Comparison of ENCODE assay signal across 9 cellular contexts in the genomic region with DNA sequence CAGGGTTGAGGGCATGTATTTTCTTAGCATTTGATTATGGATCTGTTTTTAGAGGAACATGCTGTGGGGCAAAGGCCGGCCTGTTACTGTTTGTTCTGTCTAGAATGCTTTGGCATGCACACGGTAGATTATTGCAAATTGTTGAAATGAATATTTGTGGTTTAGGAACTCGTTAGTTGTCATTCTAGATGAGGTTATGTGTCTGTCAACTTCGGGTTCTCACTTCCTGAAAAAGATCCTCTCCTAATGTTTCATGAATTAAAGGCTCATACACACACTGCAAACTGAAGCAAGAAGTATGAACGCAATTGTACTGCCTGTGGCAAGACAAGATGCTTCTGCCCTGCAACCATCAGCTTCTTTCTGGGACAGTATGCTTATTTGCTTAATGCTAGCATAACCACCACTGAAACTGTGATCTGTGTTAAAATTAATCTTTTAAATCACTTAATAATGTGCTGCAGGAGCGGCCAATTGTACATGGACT.
DNase-seq lines count a peak whose midpoint lies in the region; ATAC-seq and TF ChIP-seq lines count a peak whose summit lies in the region.
"Had no signal": no experiment of that assay in that cellular context is flagged by ENCODE, and none has a peak within 500 bp of the region (broad histone marks: within the 10 kb centered on the region; RNA-seq: fewer than 3 reads in every experiment).

No MANE protein-coding gene starts in this region.

- H3K9me3 ChIP-seq in BLaER1 treated with 17β-estradiol and CSF1 and Interleukin-3, amounts not matched to agents 10 nM and 100 nM (replicated peaks in 1 of 11) = peaks cover 2 to 27% (median 12%) of the 10 kb centered on the region in 11 experiments; a peak in 17 of 22 replicates
- no peaks in the 10 kb centered on the region for H3K9me3 ChIP-seq in stomach
- H3K9me3 ChIP-seq: body of pancreas had no signal

- ATAC-seq in GM21390 (IDR thresholded peaks at IDR 0.05; ENCODE audit: unreplicated experiment) = peak; percentile 69
- peak; percentile 66 for ATAC-seq in HG03571 (IDR thresholded peaks at IDR 0.05; ENCODE audit: unreplicated experiment)
- ATAC-seq: body of pancreas had no signal

- no peak overlapping the region for H3K4me3 Mint-ChIP-seq in chondrocyte (ENCODE audit: unreplicated experiment)

- no peaks in the 10 kb centered on the region for H3K27me3 Mint-ChIP-seq in chondrocyte (ENCODE audit: low read depth)

- H3K4me3 ChIP-seq in BLaER1 treated with 17β-estradiol and CSF1 and Interleukin-3, amounts not matched to agents 10 nM and 100 nM = peak overlapping the region in 9 of 10 experiments; percentile 1 to 51 (median 36); a peak in 12 of 20 replicates
- H3K4me3 ChIP-seq in stomach = no peak overlapping the region
- H3K4me3 ChIP-seq: body of pancreas had no signal

- H4K20me1 ChIP-seq in BLaER1 treated with 17β-estradiol and CSF1 and Interleukin-3, amounts not matched to agents 10 nM and 100 nM = 0 out of 22 replicates have a peak, but pooled peaks cover 0 to 4% (median 0%) of the 10 kb centered on the region in 11 experiments

- DNase-seq in chondrocyte (ENCODE audit: low spot score) (no peak), NCI-H2029 treated with DMSO at 0.1 percent for 48 hours (lab: John Stamatoyannopoulos, UW) (no peak), stomach (no peak), NCI-H524 treated with DMSO at 0.1 percent for 48 hours (lab: John Stamatoyannopoulos, UW) (no peak)
- no peak for DNase-seq in effector CD4-positive, alpha-beta T cell

- H3K36me3 Mint-ChIP-seq in chondrocyte (ENCODE audit: low read depth) = no peaks in the 10 kb centered on the region

- peaks cover 33 to 68% (median 55%) of the 10 kb centered on the region in 10 experiments for H3K4me1 ChIP-seq in BLaER1 treated with 17β-estradiol and CSF1 and Interleukin-3, amounts not matched to agents 10 nM and 100 nM
- H3K4me1 ChIP-seq in stomach = peaks cover 0 to 10% (median 3%) of the 10 kb centered on the region in 4 donors
- H3K4me1 ChIP-seq: body of pancreas had no signal

- TF ChIP-seq CTCF in chondrocyte (IDR thresholded peaks at IDR 0.05) (no peak), stomach (IDR thresholded peaks at IDR 0.05) (no peak)

- peak overlapping the region; percentile 62 for H3K27ac Mint-ChIP-seq in chondrocyte (ENCODE audit: unreplicated experiment)

- no peaks in the 10 kb centered on the region for H3K9me3 Mint-ChIP-seq in chondrocyte (ENCODE audit: low read depth)

- no peaks in the 10 kb centered on the region for H3K36me3 ChIP-seq in BLaER1 treated with 17β-estradiol and CSF1 and Interleukin-3, amounts not matched to agents 10 nM and 100 nM
- no peaks in the 10 kb centered on the region for H3K36me3 ChIP-seq in stomach

- peaks cover 30% of the 10 kb centered on the region for H3K4me1 Mint-ChIP-seq in chondrocyte (ENCODE audit: low read depth)

- WGBS in stomach, 5 donors = 35 to 52% (median 40%) methylated on average over 6 of the region's 6 CpGs

- no peak for TF ChIP-seq POLR2A in stomach (IDR thresholded peaks at IDR 0.05)

- H3K4me2 ChIP-seq in BLaER1 treated with 17β-estradiol and CSF1 and Interleukin-3, amounts not matched to agents 10 nM and 100 nM = peak overlapping the region; percentile 78 to 90 (median 84)

- H3K27me3 ChIP-seq in BLaER1 treated with 17β-estradiol and CSF1 and Interleukin-3, amounts not matched to agents 10 nM and 100 nM = 0 out of 22 replicates have a peak, but pooled peaks cover 0 to 3% (median 0%) of the 10 kb centered on the region in 11 experiments
- H3K27me3 ChIP-seq in stomach = no peaks in the 10 kb centered on the region
- H3K27me3 ChIP-seq: body of pancreas had no signal

- H3K27ac ChIP-seq in BLaER1 treated with 17β-estradiol and CSF1 and Interleukin-3, amounts not matched to agents 10 nM and 100 nM = peak overlapping the region in 9 of 11 experiments; percentile 26 to 91 (median 78); a peak in 17 of 22 replicates
- peak overlapping the region in 1 of 5 donors; percentile 24 for H3K27ac ChIP-seq in stomach
- H3K27ac ChIP-seq: body of pancreas had no signal

- intact Hi-C loops in stomach (cut with DNase I; ENCODE audit: low total_unique reads) = no loop called here

- peak overlapping the region in 8 of 11 experiments; percentile 27 to 75 (median 62); a peak in 14 of 22 replicates for H3K9ac ChIP-seq in BLaER1 treated with 17β-estradiol and CSF1 and Interleukin-3, amounts not matched to agents 10 nM and 100 nM

- TF ChIP-seq EP300 in stomach (IDR thresholded peaks at IDR 0.05) = no peak

Comparison
In these comparisons a context has a peak if more than half of its experiments do, and no peak if none do; other contexts are left out.
1. H3K4me3 ChIP-seq: peak in BLaER1 treated with 17β-estradiol and CSF1 and Interleukin-3, amounts not matched to agents 10 nM and 100 nM (9 of 10); none in stomach (0 of 4).